ENCODE assay signal across 10 cellular contexts in genomic region chr17:31511176-31511540, GRCh38.
DNase-seq lines count a peak whose midpoint lies in the region; ATAC-seq and TF ChIP-seq lines count a peak whose summit lies in the region.
"Had no signal": no experiment of that assay in that cellular context is flagged by ENCODE, and none has a peak within 500 bp of the region (broad histone marks: within the 10 kb centered on the region; RNA-seq: fewer than 3 reads in every experiment).

No MANE protein-coding gene starts in this region.

- DNase-seq in left ventricle myocardium inferior (no peak), heart right ventricle (no peak), SHP77 (lab: John Stamatoyannopoulos, UW) (peak; percentile 89 to 92), endodermal cell (no peak), transverse colon (peak; percentile 57), NCI-H1694 treated with DMSO at 0.1 percent for 48 hours (lab: John Stamatoyannopoulos, UW) (no peak), WERI-Rb-1 (no peak)

- intact Hi-C loops in left ventricle myocardium inferior (cut with micrococcal nuclease): no loop called here
- intact Hi-C loops in heart right ventricle (cut with DNase I): no loop called here
- intact Hi-C loops in transverse colon (cut with DNase I; ENCODE audit: low total_unique reads): no loop called here

- TF ChIP-seq EP300 in transverse colon (IDR thresholded peaks at IDR 0.05; ENCODE audit: low read depth): no peak

- H3K27me3 ChIP-seq in left ventricle myocardium inferior (ENCODE audit: low read depth) (no peaks in the 10 kb centered on the region), heart right ventricle (no peaks in the 10 kb centered on the region), endodermal cell (ENCODE audit: control insufficient read depth, insufficient read depth, low read length, poor library complexity, severe bottlenecking) (no peaks in the 10 kb centered on the region), transverse colon (no peaks in the 10 kb centered on the region), WERI-Rb-1 (ENCODE audit: insufficient read depth, low read depth, severe bottlenecking) (no peaks in the 10 kb centered on the region)
- H3K27me3 ChIP-seq: MG63, Peyer's patch had no signal

- H3K27ac ChIP-seq in left ventricle myocardium inferior (replicated peaks): peak overlapping the region; percentile 86
- peak overlapping the region in 4 of 10 donors; percentile 67 to 85 (median 73) for H3K27ac ChIP-seq in heart right ventricle
- H3K27ac ChIP-seq in endodermal cell (ENCODE audit: low read depth, low read length): no peak overlapping the region
- H3K27ac ChIP-seq in transverse colon: no peak overlapping the region
- H3K27ac ChIP-seq in WERI-Rb-1: no peak overlapping the region

- no peak overlapping the region for H3K4me3 ChIP-seq in left ventricle myocardium inferior
- no peak overlapping the region for H3K4me3 ChIP-seq in heart right ventricle
- H3K4me3 ChIP-seq in endodermal cell (ENCODE audit: low read length): no peak overlapping the region
- no peak overlapping the region for H3K4me3 ChIP-seq in transverse colon
- H3K4me3 ChIP-seq in WERI-Rb-1 (ENCODE audit: low read depth, low read length): no peak overlapping the region
- H3K4me3 ChIP-seq: MG63, Peyer's patch had no signal

- in situ Hi-C loops in transverse colon (cut with MboI; ENCODE audit: low pct_ligation_motif_present in 1 of 4, low pct_unique_long_range_greater_than_20kb in 1 of 4, low sequenced_read_pairs in 3 of 4): loop anchor here in 1 of 4 donors (10.0 kb wide), 1 partner anchor 66 kb away; no protein-coding TSS in a partner anchor

- peaks cover 49% of the 10 kb centered on the region for H3K4me1 ChIP-seq in left ventricle myocardium inferior
- peaks cover 6 to 50% (median 29%) of the 10 kb centered on the region in 9 donors for H3K4me1 ChIP-seq in heart right ventricle
- H3K4me1 ChIP-seq in endodermal cell (ENCODE audit: control insufficient read depth, insufficient read depth, low read length): peaks cover 3% of the 10 kb centered on the region
- H3K4me1 ChIP-seq in transverse colon: peaks cover 0 to 20% (median 3%) of the 10 kb centered on the region in 4 donors

- 57 to 73% methylated on average over 9 of the region's 9 CpGs for WGBS in heart right ventricle, 2 donors
- 92 to 97% methylated on average over 4 to 9 of the region's 9 CpGs for WGBS in endodermal cell (ENCODE audit: insufficient coverage in 1 of 2, insufficient read length in 1 of 2), 2 experiments
- 60% methylated on average over 9 of the region's 9 CpGs; no CpG with 5 or more reads in 1 of the 2 donors for WGBS in transverse colon (ENCODE audit: low coverage in 1 of 2), 2 donors

- no peaks in the 10 kb centered on the region for H3K36me3 Mint-ChIP-seq in endodermal cell (ENCODE audit: low read depth)

- TF ChIP-seq CTCF in left ventricle myocardium inferior (IDR thresholded peaks at IDR 0.05; ENCODE audit: borderline replicate concordance): no peak
- TF ChIP-seq CTCF in heart right ventricle (IDR thresholded peaks at IDR 0.05): no peak
- no peak for TF ChIP-seq CTCF in endodermal cell (conservative IDR thresholded peaks at IDR 0.05)
- no peak for TF ChIP-seq CTCF in transverse colon (IDR thresholded peaks at IDR 0.05)
- no peak for TF ChIP-seq CTCF in WERI-Rb-1 (IDR thresholded peaks at IDR 0.05; ENCODE audit: low read depth, low read length)

- no peak for ATAC-seq in heart right ventricle
- ATAC-seq in SK-N-SH treated with all-trans-retinoic acid at 6 μM for 48 hours: no peak

- H3K9me3 Mint-ChIP-seq in endodermal cell: no peaks in the 10 kb centered on the region

- H3K9ac ChIP-seq in endodermal cell (ENCODE audit: extremely low read depth, low read length, poor library complexity, severe bottlenecking): no peak overlapping the region

- no peaks in the 10 kb centered on the region for H3K36me3 ChIP-seq in left ventricle myocardium inferior
- H3K36me3 ChIP-seq in heart right ventricle: no peaks in the 10 kb centered on the region
- H3K36me3 ChIP-seq in endodermal cell (ENCODE audit: control insufficient read depth, insufficient read depth, low read length): no peaks in the 10 kb centered on the region
- no peaks in the 10 kb centered on the region for H3K36me3 ChIP-seq in transverse colon
- H3K36me3 ChIP-seq in WERI-Rb-1: no peaks in the 10 kb centered on the region
- H3K36me3 ChIP-seq: MG63, Peyer's patch had no signal

- peak overlapping the region; percentile 30 for H3K27ac Mint-ChIP-seq in endodermal cell

- TF ChIP-seq POLR2A in transverse colon (IDR thresholded peaks at IDR 0.05): no peak

- H3K4me1 Mint-ChIP-seq in endodermal cell: peaks cover 14% of the 10 kb centered on the region

- H3K4me3 Mint-ChIP-seq in endodermal cell: no peak overlapping the region

- H3K9me3 ChIP-seq in left ventricle myocardium inferior (replicated peaks) (no peaks in the 10 kb centered on the region), heart right ventricle (no peaks in the 10 kb centered on the region), endodermal cell (ENCODE audit: control insufficient read depth, low read length) (no peaks in the 10 kb centered on the region), transverse colon (no peaks in the 10 kb centered on the region), WERI-Rb-1 (ENCODE audit: severe bottlenecking) (no peaks in the 10 kb centered on the region)
- H3K9me3 ChIP-seq: MG63, Peyer's patch had no signal

- no peaks in the 10 kb centered on the region for H3K27me3 Mint-ChIP-seq in endodermal cell (ENCODE audit: insufficient read depth)

TF ChIP-seq in SK-N-SH treated with all-trans-retinoic acid at 6 μM for 48 hours, 23 proteins besides CTCF, POLR2A, EP300 and RAD21:
- no peak for TF ChIP-seq TCF4 (CRISPR knock-in tag; IDR thresholded peaks at IDR 0.05; ENCODE audit: borderline replicate concordance)
- TF ChIP-seq CSDC2 (CRISPR knock-in tag; IDR thresholded peaks at IDR 0.05): no peak
- no peak for TF ChIP-seq ZC3H10 (CRISPR knock-in tag; IDR thresholded peaks at IDR 0.05)
- TF ChIP-seq ZNF565 (CRISPR knock-in tag; conservative IDR thresholded peaks at IDR 0.05; ENCODE audit: low read depth): no peak
- TF ChIP-seq, protein P1, sequence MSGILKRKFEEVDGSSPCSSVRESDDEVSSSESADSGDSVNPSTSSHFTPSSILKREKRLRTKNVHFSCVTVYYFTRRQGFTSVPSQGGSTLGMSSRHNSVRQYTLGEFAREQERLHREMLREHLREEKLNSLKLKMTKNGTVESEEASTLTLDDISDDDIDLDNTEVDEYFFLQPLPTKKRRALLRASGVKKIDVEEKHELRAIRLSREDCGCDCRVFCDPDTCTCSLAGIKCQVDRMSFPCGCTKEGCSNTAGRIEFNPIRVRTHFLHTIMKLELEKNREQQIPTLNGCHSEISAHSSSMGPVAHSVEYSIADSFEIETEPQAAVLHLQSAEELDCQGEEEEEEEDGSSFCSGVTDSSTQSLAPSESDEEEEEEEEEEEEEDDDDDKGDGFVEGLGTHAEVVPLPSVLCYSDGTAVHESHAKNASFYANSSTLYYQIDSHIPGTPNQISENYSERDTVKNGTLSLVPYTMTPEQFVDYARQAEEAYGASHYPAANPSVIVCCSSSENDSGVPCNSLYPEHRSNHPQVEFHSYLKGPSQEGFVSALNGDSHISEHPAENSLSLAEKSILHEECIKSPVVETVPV (CRISPR knock-in tag; IDR thresholded peaks at IDR 0.05): no peak
- no peak for TF ChIP-seq BACH2 (CRISPR knock-in tag; IDR thresholded peaks at IDR 0.05; ENCODE audit: borderline replicate concordance)
- no peak for TF ChIP-seq ESRRG (CRISPR knock-in tag; IDR thresholded peaks at IDR 0.05)
- TF ChIP-seq TOX (CRISPR knock-in tag; IDR thresholded peaks at IDR 0.05; ENCODE audit: borderline replicate concordance): no peak
- TF ChIP-seq ARNTL (CRISPR knock-in tag; IDR thresholded peaks at IDR 0.05; ENCODE audit: borderline replicate concordance, low read depth): no peak
- no peak for TF ChIP-seq CREB5 (CRISPR knock-in tag; IDR thresholded peaks at IDR 0.05; ENCODE audit: low read depth)

Comparison
In these comparisons a context has a peak if more than half of its experiments do, and no peak if none do; other contexts are left out.
1. DNase-seq: peak in SHP77 (2 of 2) and transverse colon (single experiment); none in left ventricle myocardium inferior (single experiment), heart right ventricle (0 of 2), endodermal cell (single experiment), NCI-H1694 treated with DMSO at 0.1 percent for 48 hours (single experiment) and WERI-Rb-1 (single experiment).